ENCODE assay signal across 35 cellular contexts in genomic region chr10:129825772-129826171, GRCh38.
"Had no signal": no experiment of that assay in that cellular context is flagged by ENCODE, and none has a peak within 500 bp of the region (broad histone marks: within the 10 kb centered on the region; RNA-seq: fewer than 3 reads in every experiment).

No MANE protein-coding gene starts in this region.

- H3K27ac Mint-ChIP-seq: activated B cell treated with CpG ODN at 0.5 μM for 24 hours; activated CD4-positive, alpha-beta memory T cell treated with anti-CD3 and anti-CD28 coated beads for 36 hours; activated CD4-positive, alpha-beta T cell treated with anti-CD3 and anti-CD28 coated beads, Interleukin-2, amount 10 ng/mL, durations not matched to agents 24 days and 14 days; activated CD8-positive, alpha-beta T cell treated with anti-CD3 and anti-CD28 coated beads for 36 hours; activated naive CD4-positive, alpha-beta T cell treated with anti-CD3 and anti-CD28 coated beads for 36 hours; activated naive CD8-positive, alpha-beta T cell treated with anti-CD3 and anti-CD28 coated beads for 36 hours; activated T-cell treated with anti-CD3 and anti-CD28 coated beads, Interleukin-2, amount 50 U/mL, for 72 hours; activated T-helper 1 cell treated with anti-CD3 and anti-CD28 coated beads, Interleukin-12 subunit alpha, Interleukin-12 subunit beta, Interleukin-2, Interleukin-4 antibody, amounts not matched to agents 30 ng/mL and 10 ng/mL and 1 ng/mL, durations not matched to agents 14 hours and 24 hours and 36 hours; activated T-helper 17 cell treated with anti-CD3 and anti-CD28 coated beads, Interleukin-2, amount 50 U/mL, for 72 hours; T-helper 1 cell treated with Interleukin-12 subunit alpha and Interleukin-12 subunit beta and Interleukin-4 antibody, amounts not matched to agents 30 μg/mL and 1 μg/mL, for 36 hours; T-helper 2 cell treated with Interferon-gamma antibody and Interleukin-4, amounts not matched to agents 5 μg/mL and 100 μg/mL, for 36 hours had no signal

- H3K36me3 Mint-ChIP-seq: activated CD4-positive, alpha-beta memory T cell treated with anti-CD3 and anti-CD28 coated beads for 36 hours; activated naive CD4-positive, alpha-beta T cell treated with anti-CD3 and anti-CD28 coated beads, Interleukin-2, amount 50 U/mL, for 72 hours; activated naive CD8-positive, alpha-beta T cell treated with anti-CD3 and anti-CD28 coated beads for 36 hours had no signal

- ATAC-seq: activated CD8-positive, alpha-beta T cell treated with anti-CD3 and anti-CD28 coated beads for 36 hours; activated naive CD4-positive, alpha-beta T cell treated with anti-CD3 and anti-CD28 coated beads, Interleukin-2, amount 50 U/mL, for 72 hours; activated T-cell treated with anti-CD3 and anti-CD28 coated beads, Interleukin-2, amount 50 U/mL, for 4 hours; activated T-cell treated with anti-CD3 and anti-CD28 coated beads, Interleukin-2, amount 50 U/mL, for 72 hours; activated T-helper 17 cell treated with anti-CD3 and anti-CD28 coated beads, Interleukin-2, amount 50 U/mL, for 72 hours; body of pancreas had no signal

- H3K9me3 Mint-ChIP-seq: activated B cell treated with CpG ODN at 0.5 μM for 24 hours; activated CD4-positive, alpha-beta memory T cell treated with anti-CD3 and anti-CD28 coated beads for 36 hours; activated CD4-positive, alpha-beta T cell treated with anti-CD3 and anti-CD28 coated beads, Interleukin-2, amount 10 ng/mL, durations not matched to agents 24 days and 14 days; activated CD8-positive, alpha-beta T cell treated with anti-CD3 and anti-CD28 coated beads for 36 hours; activated naive CD4-positive, alpha-beta T cell treated with anti-CD3 and anti-CD28 coated beads for 36 hours; activated naive CD4-positive, alpha-beta T cell treated with anti-CD3 and anti-CD28 coated beads, Interleukin-2, amount 50 U/mL, for 72 hours; activated naive CD8-positive, alpha-beta T cell treated with anti-CD3 and anti-CD28 coated beads for 36 hours; activated T-cell treated with anti-CD3 and anti-CD28 coated beads, Interleukin-2, amount 50 U/mL, for 4 hours; activated T-cell treated with anti-CD3 and anti-CD28 coated beads, Interleukin-2, amount 50 U/mL, for 72 hours; activated T-helper 1 cell treated with anti-CD3 and anti-CD28 coated beads, Interleukin-12 subunit alpha, Interleukin-12 subunit beta, Interleukin-2, Interleukin-4 antibody, amounts not matched to agents 30 ng/mL and 10 ng/mL and 1 ng/mL, durations not matched to agents 14 hours and 24 hours and 36 hours; activated T-helper 17 cell treated with anti-CD3 and anti-CD28 coated beads, Interleukin-2, amount 50 U/mL, for 72 hours; T-helper 1 cell treated with Interleukin-12 subunit alpha and Interleukin-12 subunit beta and Interleukin-4 antibody, amounts not matched to agents 30 μg/mL and 1 μg/mL, for 36 hours; T-helper 2 cell treated with Interferon-gamma antibody and Interleukin-4, amounts not matched to agents 5 μg/mL and 100 μg/mL, for 36 hours had no signal

- H3K9me3 ChIP-seq: adrenal gland, body of pancreas, breast epithelium had no signal

- H3K4me1 ChIP-seq: adrenal gland, body of pancreas, breast epithelium had no signal

- H3K4me3 Mint-ChIP-seq: activated B cell treated with CpG ODN at 0.5 μM for 24 hours; activated CD4-positive, alpha-beta memory T cell treated with anti-CD3 and anti-CD28 coated beads for 36 hours; activated CD4-positive, alpha-beta T cell treated with anti-CD3 and anti-CD28 coated beads, Interleukin-2, amount 10 ng/mL, durations not matched to agents 24 days and 14 days; activated CD8-positive, alpha-beta T cell treated with anti-CD3 and anti-CD28 coated beads for 36 hours; activated naive CD4-positive, alpha-beta T cell treated with anti-CD3 and anti-CD28 coated beads for 36 hours; activated naive CD8-positive, alpha-beta T cell treated with anti-CD3 and anti-CD28 coated beads for 36 hours; activated T-cell treated with anti-CD3 and anti-CD28 coated beads, Interleukin-2, amount 50 U/mL, for 4 hours; activated T-cell treated with anti-CD3 and anti-CD28 coated beads, Interleukin-2, amount 50 U/mL, for 72 hours; activated T-helper 1 cell treated with anti-CD3 and anti-CD28 coated beads, Interleukin-12 subunit alpha, Interleukin-12 subunit beta, Interleukin-2, Interleukin-4 antibody, amounts not matched to agents 30 ng/mL and 10 ng/mL and 1 ng/mL, durations not matched to agents 14 hours and 24 hours and 36 hours; activated T-helper 17 cell treated with anti-CD3 and anti-CD28 coated beads, Interleukin-2, amount 50 U/mL, for 72 hours; T-helper 1 cell treated with Interleukin-12 subunit alpha and Interleukin-12 subunit beta and Interleukin-4 antibody, amounts not matched to agents 30 μg/mL and 1 μg/mL, for 36 hours; T-helper 2 cell treated with Interferon-gamma antibody and Interleukin-4, amounts not matched to agents 5 μg/mL and 100 μg/mL, for 36 hours had no signal

- H3K27ac ChIP-seq: adrenal gland, body of pancreas, brain microvascular endothelial cell, breast epithelium, VCaP had no signal

- H3K36me3 ChIP-seq: adrenal gland, brain microvascular endothelial cell, breast epithelium had no signal

- H3K27me3 ChIP-seq: adrenal gland, body of pancreas, brain microvascular endothelial cell, breast epithelium had no signal

- H3K27me3 Mint-ChIP-seq: activated B cell treated with CpG ODN at 0.5 μM for 24 hours; activated CD4-positive, alpha-beta memory T cell treated with anti-CD3 and anti-CD28 coated beads for 36 hours; activated CD8-positive, alpha-beta T cell treated with anti-CD3 and anti-CD28 coated beads for 36 hours; activated naive CD8-positive, alpha-beta T cell treated with anti-CD3 and anti-CD28 coated beads for 36 hours had no signal

- H3K4me3 ChIP-seq: adrenal gland, body of pancreas, breast epithelium had no signal

- DNase-seq: activated B cell treated with CpG ODN at 0.5 μM for 24 hours; activated CD4-positive, alpha-beta memory T cell treated with anti-CD3 and anti-CD28 coated beads for 36 hours; activated CD4-positive, alpha-beta T cell treated with anti-CD3 and anti-CD28 coated beads for 4 hours; activated CD4-positive, alpha-beta T cell treated with anti-CD3 and anti-CD28 coated beads, Interleukin-2, amount 10 ng/mL, durations not matched to agents 24 days and 14 days; activated CD4-positive, alpha-beta T cell treated with anti-CD3 and anti-CD28 coated beads, Interleukin-2, amount 50 U/mL, for 1 hour; activated CD4-positive, alpha-beta T cell treated with anti-CD3 and anti-CD28 coated beads, Interleukin-2, amount 50 U/mL, for 4 hours; activated CD4-positive, CD25-positive, alpha-beta regulatory T cell treated with anti-CD3 and anti-CD28 coated beads, Interleukin-2, amount 50 U/mL, for 72 hours; activated CD8-positive, alpha-beta memory T cell treated with anti-CD3 and anti-CD28 coated beads, Interleukin-2, amount 50 U/mL, for 4 hours; activated CD8-positive, alpha-beta T cell treated with anti-CD3 and anti-CD28 coated beads for 36 hours; activated effector memory CD4-positive, alpha-beta T cell treated with anti-CD3 and anti-CD28 coated beads, Interleukin-2, amount 50 U/mL, for 16 hours; activated gamma-delta T cell treated with Interleukin-2 at 50 U/mL for 16 hours; activated naive CD4-positive, alpha-beta T cell; activated naive CD4-positive, alpha-beta T cell treated with anti-CD3 and anti-CD28 coated beads for 36 hours; activated naive CD4-positive, alpha-beta T cell treated with anti-CD3 and anti-CD28 coated beads, Interleukin-2, amount 50 U/mL, for 16 hours; activated naive CD8-positive, alpha-beta T cell treated with anti-CD3 and anti-CD28 coated beads for 36 hours; activated T-cell treated with anti-CD3 and anti-CD28 coated beads for 4 hours; activated T-cell treated with anti-CD3 and anti-CD28 coated beads, Interleukin-2, amount 50 U/mL, for 1 hour; activated T-cell treated with anti-CD3 and anti-CD28 coated beads, Interleukin-2, amount 50 U/mL, for 4 hours; activated T-cell treated with anti-CD3 and anti-CD28 coated beads, Interleukin-2, amount 50 U/mL, for 72 hours; adrenal gland; amniotic stem cell; aorta; body of pancreas; brain microvascular endothelial cell; SW 1271; T-helper 1 cell; T-helper 2 cell; T-helper 9 cell had no signal

- H3K4me1 Mint-ChIP-seq: activated B cell treated with CpG ODN at 0.5 μM for 24 hours; activated CD4-positive, alpha-beta T cell treated with anti-CD3 and anti-CD28 coated beads, Interleukin-2, amount 10 ng/mL, durations not matched to agents 24 days and 14 days; activated naive CD8-positive, alpha-beta T cell treated with anti-CD3 and anti-CD28 coated beads for 36 hours; activated T-helper 17 cell treated with anti-CD3 and anti-CD28 coated beads, Interleukin-2, amount 50 U/mL, for 72 hours had no signal
